ENCODE assay signal across 19 cellular contexts in the genomic region with DNA sequence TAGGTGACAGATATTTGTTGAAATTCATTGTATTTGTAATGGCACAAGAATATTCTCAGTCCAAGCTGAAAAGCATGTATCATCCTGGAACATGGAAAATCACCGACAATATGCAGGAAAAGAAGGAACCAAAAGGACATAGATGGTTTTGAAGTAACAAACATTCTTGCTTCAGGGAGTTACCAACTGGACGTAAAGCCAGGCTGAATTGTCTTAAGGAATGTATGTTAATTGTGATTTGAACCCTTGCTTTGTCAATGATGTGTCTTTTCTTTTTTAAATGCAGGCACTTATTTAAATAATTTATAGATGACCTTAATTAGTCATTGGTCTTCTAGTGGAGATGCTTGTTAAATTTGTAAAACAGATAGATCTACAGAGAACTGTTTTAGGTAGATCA.
DNase-seq lines count a peak whose midpoint lies in the region; TF ChIP-seq lines count a peak whose summit lies in the region.
"Had no signal": no experiment of that assay in that cellular context is flagged by ENCODE, and none has a peak within 500 bp of the region (broad histone marks: within the 10 kb centered on the region; RNA-seq: fewer than 3 reads in every experiment).

No MANE protein-coding gene starts in this region.

- no peak for DNase-seq in endodermal cell
- DNase-seq in iPS-NIHi11 (ENCODE audit: low spot score), result peak; percentile 14
- no peak for DNase-seq in stimulated activated CD4-positive, alpha-beta T cell treated with anti-CD3 and anti-CD28 coated beads, Interleukin-2, amount 100 ng/mL, for 24 hours
- DNase-seq in cerebellar nuclear complex (lab: John Stamatoyannopoulos, UW), result no peak
- no peak for DNase-seq in effector CD8-positive, alpha-beta T cell (lab: John Stamatoyannopoulos, UW)
- DNase-seq: 8988T; Calu3; CD4-positive, alpha-beta T cell; DMS79 treated with DMSO at 0.1 percent for 48 hours; EL; GDM1; GOT3; HCEC 1CT; HFFc6; IMR-90; KBM-7 had no signal

- H3K36me3 ChIP-seq in ES-I3 (ENCODE audit: insufficient read depth, low read length), result 0 out of 2 replicates have a peak, but pooled peaks cover 4% of the 10 kb centered on the region
- no peaks in the 10 kb centered on the region for H3K36me3 ChIP-seq in HUES64 (ENCODE audit: insufficient read depth, low read length)
- H3K36me3 ChIP-seq in endodermal cell (ENCODE audit: control insufficient read depth, insufficient read depth, low read length), result no peaks in the 10 kb centered on the region
- H3K36me3 ChIP-seq: BLaER1 treated with 17β-estradiol and CSF1 and Interleukin-3, amounts not matched to agents 10 nM and 100 nM had no signal

- 55% methylated on average over 2 of the region's 2 CpGs for WGBS in HUES64
- 83 to 88% methylated on average over 2 of the region's 2 CpGs for WGBS in endodermal cell (ENCODE audit: insufficient coverage in 1 of 2, insufficient read length in 1 of 2), 2 experiments

- peak overlapping the region; percentile 13; the same call in 1 of the 2 replicates for H3K9ac ChIP-seq in ES-I3 (ENCODE audit: low read depth, low read length)
- peak overlapping the region; percentile 58 for H3K9ac ChIP-seq in HUES64 (ENCODE audit: low read depth, low read length)
- no peak overlapping the region for H3K9ac ChIP-seq in endodermal cell (ENCODE audit: extremely low read depth, low read length, poor library complexity, severe bottlenecking)
- H3K9ac ChIP-seq: BLaER1 treated with 17β-estradiol and CSF1 and Interleukin-3, amounts not matched to agents 10 nM and 100 nM had no signal

- no peaks in the 10 kb centered on the region; the same call in 1 of the 2 replicates for H3K9me3 ChIP-seq in ES-I3 (ENCODE audit: control insufficient read depth, insufficient read depth, low read length)
- H3K9me3 ChIP-seq in HUES64 (ENCODE audit: insufficient read depth, low read depth, low read length), result no peaks in the 10 kb centered on the region
- H3K9me3 ChIP-seq in endodermal cell (ENCODE audit: control insufficient read depth, low read length), result no peaks in the 10 kb centered on the region
- H3K9me3 ChIP-seq: BLaER1 treated with 17β-estradiol and CSF1 and Interleukin-3, amounts not matched to agents 10 nM and 100 nM had no signal

- H3K4me3 ChIP-seq in HUES64 (ENCODE audit: low read length) (no peak overlapping the region), endodermal cell (ENCODE audit: low read length) (no peak overlapping the region)
- H3K4me3 ChIP-seq: BLaER1 treated with 17β-estradiol and CSF1 and Interleukin-3, amounts not matched to agents 10 nM and 100 nM had no signal

- H3K27me3 Mint-ChIP-seq in endodermal cell (ENCODE audit: insufficient read depth), result no peaks in the 10 kb centered on the region
- H3K27me3 Mint-ChIP-seq: CD4-positive, alpha-beta T cell had no signal

- peak overlapping the region; percentile 84 for H3K27ac Mint-ChIP-seq in endodermal cell
- H3K27ac Mint-ChIP-seq: CD4-positive, alpha-beta T cell; HFFc6 had no signal

- H3K4me3 Mint-ChIP-seq in endodermal cell, result no peak overlapping the region
- H3K4me3 Mint-ChIP-seq: CD4-positive, alpha-beta T cell; HFFc6 had no signal

- TF ChIP-seq CTCF in endodermal cell (conservative IDR thresholded peaks at IDR 0.05), result no peak

- H3K27me3 ChIP-seq in HUES64 (ENCODE audit: insufficient read depth, low read length) (no peaks in the 10 kb centered on the region), endodermal cell (ENCODE audit: control insufficient read depth, insufficient read depth, low read length, poor library complexity, severe bottlenecking) (no peaks in the 10 kb centered on the region)
- H3K27me3 ChIP-seq: BLaER1 treated with 17β-estradiol and CSF1 and Interleukin-3, amounts not matched to agents 10 nM and 100 nM had no signal

- H3K27ac ChIP-seq in HUES64 (ENCODE audit: low read depth, low read length) (peak overlapping the region; percentile 90; the same call in 1 of the 2 replicates), endodermal cell (ENCODE audit: low read depth, low read length) (no peak overlapping the region)
- H3K27ac ChIP-seq: BLaER1 treated with 17β-estradiol and CSF1 and Interleukin-3, amounts not matched to agents 10 nM and 100 nM had no signal

- H3K36me3 Mint-ChIP-seq in endodermal cell (ENCODE audit: low read depth), result no peaks in the 10 kb centered on the region

- H3K4me1 ChIP-seq in ES-I3 (ENCODE audit: insufficient read depth, low read length) (peaks cover 33% of the 10 kb centered on the region), HUES64 (ENCODE audit: insufficient read depth, low read length) (peaks cover 34% of the 10 kb centered on the region), endodermal cell (ENCODE audit: control insufficient read depth, insufficient read depth, low read length) (no peaks in the 10 kb centered on the region)
- H3K4me1 ChIP-seq: BLaER1 treated with 17β-estradiol and CSF1 and Interleukin-3, amounts not matched to agents 10 nM and 100 nM had no signal

- peaks cover 20% of the 10 kb centered on the region for H3K4me1 Mint-ChIP-seq in endodermal cell

- peaks cover 1% of the 10 kb centered on the region for H3K9me3 Mint-ChIP-seq in endodermal cell
- H3K9me3 Mint-ChIP-seq: CD4-positive, alpha-beta T cell; HFFc6 had no signal
